In genomic region chr1:109467301-109467777, GRCh38 we compare ENCODE assay signal across 10 cellular contexts. TPM values are rescaled to one million over a fixed set of nuclear protein-coding genes. Genes with fewer than 3 reads are reported as not detected.
DNase-seq lines count a peak whose midpoint lies in the region; ATAC-seq and TF ChIP-seq lines count a peak whose summit lies in the region.
"Had no signal": no experiment of that assay in that cellular context is flagged by ENCODE, and none has a peak within 500 bp of the region (broad histone marks: within the 10 kb centered on the region; RNA-seq: fewer than 3 reads in every experiment).

No MANE protein-coding gene starts in this region.

- peak overlapping the region; percentile 64 for H3K4me2 ChIP-seq in neuronal stem cell (ENCODE audit: insufficient read depth, low read length, poor library complexity, severe bottlenecking)

- H3K79me1 ChIP-seq in neuronal stem cell (ENCODE audit: low read depth, low read length): no peaks in the 10 kb centered on the region

- H3K27me3 ChIP-seq in heart left ventricle (peaks cover 0 to 80% (median 16%) of the 10 kb centered on the region in 9 donors), neuronal stem cell (ENCODE audit: control insufficient read depth in 3 of 3, insufficient read depth in 3 of 3, low read depth in 1 of 3, low read length in 3 of 3) (peaks cover 15 to 93% (median 51%) of the 10 kb centered on the region in 3 experiments)

- peak overlapping the region; percentile 56 to 78 (median 66) for H3K4me3 ChIP-seq in heart left ventricle
- no peak overlapping the region for H3K4me3 ChIP-seq in neuronal stem cell (ENCODE audit: low read length in 2 of 2)

- TF ChIP-seq CTCF in heart left ventricle (IDR thresholded peaks at IDR 0.05): no peak

- H3K4me1 ChIP-seq in heart left ventricle (peaks cover 0 to 20% (median 6%) of the 10 kb centered on the region in 12 donors), neuronal stem cell (ENCODE audit: control insufficient read depth in 2 of 2, insufficient read depth in 1 of 2, low read depth in 1 of 2, low read length in 2 of 2) (peaks cover 2 to 3% of the 10 kb centered on the region in 2 donors)

- peak overlapping the region; percentile 56 to 93 (median 84) for H3K27ac ChIP-seq in heart left ventricle
- no peak overlapping the region for H3K27ac ChIP-seq in neuronal stem cell (replicated peaks; ENCODE audit: low read length)

- H2BK5ac ChIP-seq in neuronal stem cell (ENCODE audit: low read length): no peak overlapping the region

- H4K91ac ChIP-seq in neuronal stem cell (ENCODE audit: low read depth, low read length, poor library complexity): no peak overlapping the region

- no peak overlapping the region for H4K8ac ChIP-seq in neuronal stem cell (ENCODE audit: low read depth, low read length)

- H3K18ac ChIP-seq in neuronal stem cell (ENCODE audit: low read length): no peak overlapping the region

- peak overlapping the region; percentile 54 for H3K9ac ChIP-seq in neuronal stem cell (ENCODE audit: low read depth, low read length, poor library complexity)

- peak overlapping the region; percentile 68 for H2AFZ ChIP-seq in neuronal stem cell (ENCODE audit: low read length)

- ATAC-seq in Right ventricle myocardium inferior (peak; percentile 62), heart left ventricle (peak; percentile 15 to 70 (median 55)), HG03457 (IDR thresholded peaks at IDR 0.05; ENCODE audit: unreplicated experiment) (no peak)

- H3K23ac ChIP-seq in neuronal stem cell (ENCODE audit: low read depth, low read length, poor library complexity): peak overlapping the region; percentile 90

- H3K4ac ChIP-seq in neuronal stem cell (ENCODE audit: low read length): no peak overlapping the region

- H2AK5ac ChIP-seq in neuronal stem cell (ENCODE audit: low read depth, low read length): no peak overlapping the region

- H3K36me3 ChIP-seq in heart left ventricle (no peaks in the 10 kb centered on the region), neuronal stem cell (replicated peaks in 1 of 2; ENCODE audit: control insufficient read depth in 2 of 2, insufficient read depth in 2 of 2, low read length in 2 of 2) (no peaks in the 10 kb centered on the region)

- no peak overlapping the region for H2BK12ac ChIP-seq in neuronal stem cell (ENCODE audit: low read length)

- DNase-seq in Right ventricle myocardium inferior (ENCODE audit: missing footprints) (no peak), cardiac septum (ENCODE audit: low spot score) (no peak), heart left ventricle (peak in 1 of 5 donors; percentile 51), neuronal stem cell (ENCODE audit: low spot score) (no peak), SW480 (ENCODE audit: low spot score) (no peak), NCI-H1048 (lab: John Stamatoyannopoulos, UW) (no peak), AG08396 (ENCODE audit: low spot score) (no peak)
- DNase-seq: activated CD4-positive, alpha-beta T cell treated with anti-CD3 and anti-CD28 coated beads, Interleukin-2, amount 10 ng/mL, durations not matched to agents 7 days and 5 days had no signal

- intact Hi-C loops in Right ventricle myocardium inferior (cut with DNase I) (no loop called here), cardiac septum (cut with DNase I) (loop anchor here (5.0 kb wide), 1 partner anchor 40 kb away; the partner anchor contains the start of gene PSMA5), heart left ventricle (cut with DNase I) (loop anchor here in 1 of 10 donors (5.0 kb wide), 1 partner anchor 40 kb away; the partner anchor contains the start of gene PSMA5)

- WGBS in heart left ventricle, 4 donors: 5 to 10% (median 8%) methylated on average over 22 to 23 of the region's 23 CpGs
- WGBS in neuronal stem cell (ENCODE audit: extremely low coverage in 2 of 2, insufficient read length in 2 of 2, insufficient replicate concordance in 1 of 2), 2 donors: no CpG with 5 or more reads among the region's 23 CpGs

- H3K9me3 ChIP-seq in heart left ventricle: no peaks in the 10 kb centered on the region
- H3K9me3 ChIP-seq in neuronal stem cell (replicated peaks in 1 of 2; ENCODE audit: control insufficient read depth in 2 of 2, insufficient read depth in 1 of 2, low read depth in 1 of 2, low read length in 2 of 2): no peaks in the 10 kb centered on the region

- H2BK15ac ChIP-seq in neuronal stem cell (ENCODE audit: low read length): no peak overlapping the region

- H3K14ac ChIP-seq in neuronal stem cell (ENCODE audit: low read length): no peak overlapping the region

- H2BK120ac ChIP-seq in neuronal stem cell (ENCODE audit: low read depth, low read length): no peak overlapping the region

- TF ChIP-seq POLR2A in heart left ventricle (IDR thresholded peaks at IDR 0.05): no peak

RNA-seq across cellular contexts. Expression of gene SYPL2, which starts 1.0 kb away (rescaled TPM):
- total RNA-seq in Right ventricle myocardium inferior (33.0 TPM), cardiac septum (28.9 TPM), heart left ventricle (10 to 100 TPM; 11.3 to 39.7 (median 25.4) TPM)
- polyA plus RNA-seq in heart left ventricle: 10 to 100 TPM; 14.7 to 36.3 TPM
- not detected for polyA plus RNA-seq in neuronal stem cell (2013, experiment 1 of 2)
- not detected for polyA plus RNA-seq in neuronal stem cell (2013, experiment 2 of 2)
- total RNA-seq: activated CD4-positive, alpha-beta T cell treated with anti-CD3 and anti-CD28 coated beads, Interleukin-2, amount 10 ng/mL, durations not matched to agents 7 days and 5 days had no signal
- polyA plus RNA-seq: keratinocyte had no signal

RNA-seq across cellular contexts. Expression of gene ATXN7L2, which starts 16.4 kb away (rescaled TPM):
- total RNA-seq in Right ventricle myocardium inferior (2.5 TPM), cardiac septum (3.8 TPM), heart left ventricle (1 to 10 TPM; 1.2 to 2.8 (median 2.1) TPM)
- polyA plus RNA-seq in heart left ventricle: 1 to 10 TPM; 2.0 to 3.8 TPM
- polyA plus RNA-seq in neuronal stem cell (2013, experiment 1 of 2): 11.1 TPM
- 10.8 TPM for polyA plus RNA-seq in neuronal stem cell (2013, experiment 2 of 2)

RNA-seq across cellular contexts. Expression of gene CYB561D1, which starts 26.6 kb away (rescaled TPM):
- total RNA-seq in Right ventricle myocardium inferior (5.8 TPM), cardiac septum (5.5 TPM), heart left ventricle (1 to 10 TPM; 3.4 to 8.4 (median 5.1) TPM)
- polyA plus RNA-seq in heart left ventricle: 1 to 10 TPM; 2.1 to 8.1 TPM
- polyA plus RNA-seq in neuronal stem cell (2013, experiment 1 of 2): 2.8 TPM
- 2.6 TPM for polyA plus RNA-seq in neuronal stem cell (2013, experiment 2 of 2)

RNA-seq across cellular contexts. Expression of gene PSMA5, which starts 41.1 kb away (rescaled TPM):
- total RNA-seq in Right ventricle myocardium inferior: 62.4 TPM
- total RNA-seq in cardiac septum: 60.7 TPM
- total RNA-seq in heart left ventricle: 10 to 100 TPM; 24.3 to 74.9 (median 61.0) TPM
- 10 to 100 TPM; 31.5 to 94.7 TPM for polyA plus RNA-seq in heart left ventricle
- 55.7 TPM for polyA plus RNA-seq in neuronal stem cell (2013, experiment 1 of 2)
- polyA plus RNA-seq in neuronal stem cell (2013, experiment 2 of 2): 55.9 TPM

RNA-seq across cellular contexts. Expression of gene AMIGO1, which starts 42.2 kb away (rescaled TPM):
- total RNA-seq in Right ventricle myocardium inferior: 18.3 TPM
- total RNA-seq in cardiac septum: 13.8 TPM
- total RNA-seq in heart left ventricle: 10 to 100 TPM in 8 of 9 donors, 1 to 10 TPM in 1; 9.9 to 19.1 (median 14.9) TPM
- polyA plus RNA-seq in heart left ventricle: 1 to 10 TPM; 4.6 to 6.2 TPM
- 4.8 TPM for polyA plus RNA-seq in neuronal stem cell (2013, experiment 1 of 2)
- 4.9 TPM for polyA plus RNA-seq in neuronal stem cell (2013, experiment 2 of 2)

Comparison
In these comparisons a context has a peak if more than half of its experiments do, and no peak if none do; other contexts are left out.
1. H3K4me3 ChIP-seq: peak in heart left ventricle (12 of 12); none in neuronal stem cell (0 of 2).